ENCODE assay signal across 2 cellular contexts in genomic region chr1:42743302-42744029, GRCh38.
TF ChIP-seq lines count a peak whose summit lies in the region.

No MANE protein-coding gene starts in this region.

TF ChIP-seq in GM12891, 5 proteins besides CTCF, POLR2A, EP300 and RAD21:
- no peak for TF ChIP-seq POLR2AphosphoS5 (IDR thresholded peaks at IDR 0.05; ENCODE audit: low read depth, low read length)
- no peak for TF ChIP-seq POU2F2 (IDR thresholded peaks at IDR 0.05; ENCODE audit: low read depth, low read length)

TF ChIP-seq in HepG2, 621 proteins besides CTCF, POLR2A, EP300 and RAD21:
- TF ChIP-seq TCF12 (IDR thresholded peaks at IDR 0.05) (no peak), TCF12 (CRISPR knock-in tag; IDR thresholded peaks at IDR 0.05) (no peak), ISL2 (CRISPR knock-in tag; IDR thresholded peaks at IDR 0.05) (no peak)
